ENCODE assay signal across 23 cellular contexts in the genomic region with DNA sequence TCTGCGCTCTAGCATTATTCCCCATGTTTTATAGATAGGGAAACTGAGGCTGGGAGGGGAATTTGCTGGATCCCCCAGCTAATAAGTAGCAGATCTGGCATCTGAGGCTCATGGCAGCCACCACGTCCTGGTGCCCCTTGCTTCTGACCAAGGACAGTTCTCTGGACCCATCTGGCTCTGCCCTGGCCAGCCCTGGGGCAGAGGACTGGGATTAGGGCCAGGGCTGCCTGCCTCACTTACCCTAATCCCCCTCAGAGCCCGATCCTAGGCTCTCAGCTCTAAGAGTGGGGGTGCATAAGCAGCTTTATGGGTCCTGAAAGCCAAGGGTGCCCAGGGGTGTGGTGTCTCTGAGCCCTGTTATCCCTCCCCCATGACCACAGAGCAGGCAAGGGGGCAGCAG. TPM values are rescaled to one million over a fixed set of nuclear protein-coding genes. Genes with fewer than 3 reads are reported as not detected.
"Had no signal": no experiment of that assay in that cellular context is flagged by ENCODE, and none has a peak within 500 bp of the region (broad histone marks: within the 10 kb centered on the region; RNA-seq: fewer than 3 reads in every experiment).

Gene CABP4 (plus strand): TSS at position 301 of the 400 bp plus-strand sequence. CDS start 70 bp downstream, at position 371.

- H3K9me3 ChIP-seq: breast epithelium, gastroesophageal sphincter, heart left ventricle, right lobe of liver had no signal

- H3K36me3 Mint-ChIP-seq: activated naive CD4-positive, alpha-beta T cell treated with anti-CD3 and anti-CD28 coated beads, Interleukin-2, amount 50 U/mL, for 24 hours had no signal

- H3K4me3 ChIP-seq: breast epithelium, coronary artery, gastroesophageal sphincter, heart left ventricle, right lobe of liver, skin epidermis had no signal

- H3K27me3 ChIP-seq: gastroesophageal sphincter, heart left ventricle, right lobe of liver had no signal

- H3K36me3 ChIP-seq: breast epithelium, gastroesophageal sphincter, heart left ventricle, right lobe of liver had no signal

- H3K4me1 Mint-ChIP-seq: endodermal cell had no signal

- H3K27ac ChIP-seq: breast epithelium, coronary artery, epithelial cell of prostate, gastroesophageal sphincter, heart left ventricle, right lobe of liver, skin epidermis had no signal

- H3K4me1 ChIP-seq: breast epithelium, gastroesophageal sphincter, right lobe of liver had no signal

- H3K4me3 Mint-ChIP-seq: activated CD4-positive, alpha-beta memory T cell treated with anti-CD3 and anti-CD28 coated beads, Interleukin-2, amount 10 ng/mL, durations not matched to agents 7 days and 5 days; activated naive CD4-positive, alpha-beta T cell treated with anti-CD3 and anti-CD28 coated beads, Interleukin-2, amount 50 U/mL, for 24 hours; activated T-cell treated with anti-CD3 and anti-CD28 coated beads, Interleukin-2, amount 50 U/mL, for 72 hours; endodermal cell; T-helper 17 cell had no signal

- ATAC-seq: activated T-cell treated with anti-CD3 and anti-CD28 coated beads, Interleukin-2, amount 50 U/mL, for 72 hours; gastroesophageal sphincter; heart left ventricle; left cardiac atrium; right lobe of liver; T-helper 17 cell had no signal

- DNase-seq: activated CD4-positive, alpha-beta memory T cell treated with anti-CD3 and anti-CD28 coated beads, Interleukin-2, amount 10 ng/mL, durations not matched to agents 7 days and 5 days; activated CD4-positive, alpha-beta T cell treated with anti-CD3 and anti-CD28 coated beads for 48 hours; activated CD4-positive, CD25-positive, alpha-beta regulatory T cell; activated gamma-delta T cell; activated T-cell treated with anti-CD3 and anti-CD28 coated beads, Interleukin-2, amount 50 U/mL, for 72 hours; cerebellar nuclear complex; left cardiac atrium; mesenchymal stem cell; occipital lobe; posterior cingulate gyrus; stimulated activated CD4-positive, alpha-beta T cell treated with anti-CD3 and anti-CD28 coated beads, Interleukin-2, amount 100 ng/mL, for 24 hours; stimulated activated naive CD4-positive, alpha-beta T cell treated with Interleukin-2 at 50 U/mL for 16 hours; T-helper 17 cell had no signal

- H3K9me3 Mint-ChIP-seq: activated CD4-positive, alpha-beta memory T cell treated with anti-CD3 and anti-CD28 coated beads, Interleukin-2, amount 10 ng/mL, durations not matched to agents 7 days and 5 days; activated naive CD4-positive, alpha-beta T cell treated with anti-CD3 and anti-CD28 coated beads, Interleukin-2, amount 50 U/mL, for 24 hours; activated T-cell treated with anti-CD3 and anti-CD28 coated beads, Interleukin-2, amount 50 U/mL, for 72 hours; endodermal cell had no signal

- H3K27me3 Mint-ChIP-seq: activated naive CD4-positive, alpha-beta T cell treated with anti-CD3 and anti-CD28 coated beads, Interleukin-2, amount 50 U/mL, for 24 hours; T-helper 17 cell had no signal

- H3K27ac Mint-ChIP-seq: activated CD4-positive, alpha-beta memory T cell treated with anti-CD3 and anti-CD28 coated beads, Interleukin-2, amount 10 ng/mL, durations not matched to agents 7 days and 5 days; activated naive CD4-positive, alpha-beta T cell treated with anti-CD3 and anti-CD28 coated beads, Interleukin-2, amount 50 U/mL, for 24 hours; activated T-cell treated with anti-CD3 and anti-CD28 coated beads, Interleukin-2, amount 50 U/mL, for 72 hours; endodermal cell; T-helper 17 cell had no signal

RNA-seq across cellular contexts. Expression of gene CABP4, which starts in this region (rescaled TPM):
- total RNA-seq: endodermal cell, occipital lobe had no signal
- polyA plus RNA-seq: neural cell had no signal
